Comparison of ENCODE assay signal across 8 cellular contexts in genomic region chr21:37073417-37074194, GRCh38. TPM values are rescaled to one million over a fixed set of nuclear protein-coding genes. Genes with fewer than 3 reads are reported as not detected.
DNase-seq lines count a peak whose midpoint lies in the region; ATAC-seq and TF ChIP-seq lines count a peak whose summit lies in the region.

No MANE protein-coding gene starts in this region.

- peak; percentile 21 for ATAC-seq in HG02623 (IDR thresholded peaks at IDR 0.05; ENCODE audit: unreplicated experiment)
- ATAC-seq in activated CD8-positive, alpha-beta T cell treated with anti-CD3 and anti-CD28 coated beads for 36 hours = peak; percentile 43

- no peaks in the 10 kb centered on the region for H3K36me3 ChIP-seq in endocrine pancreas (ENCODE audit: control insufficient read depth, insufficient read depth, low read length)

- POLR2A ChIA-PET in activated CD8-positive, alpha-beta T cell treated with anti-CD3 and anti-CD28 coated beads for 36 hours (lab: Charles Lee) = no interaction called here

- peaks cover 22% of the 10 kb centered on the region for H3K36me3 Mint-ChIP-seq in activated CD8-positive, alpha-beta T cell treated with anti-CD3 and anti-CD28 coated beads for 36 hours (ENCODE audit: low read depth)

- peak overlapping the region; percentile 96 for H3K4me3 ChIP-seq in endocrine pancreas (ENCODE audit: control insufficient read depth, insufficient read depth, low read length)

- intact Hi-C loops in activated CD8-positive, alpha-beta T cell treated with anti-CD3 and anti-CD28 coated beads for 36 hours (cut with micrococcal nuclease) = loop anchor here (10.0 kb wide), 1 partner anchor 89 kb away; no protein-coding TSS in a partner anchor

- H3K9ac ChIP-seq in endocrine pancreas (ENCODE audit: control insufficient read depth, insufficient read depth, low read length) = peak overlapping the region; percentile 93

- peak; percentile 77 for DNase-seq in DMS53 (lab: John Stamatoyannopoulos, UW)
- no peak for DNase-seq in DMS53 treated with DMSO at 0.1 percent for 48 hours (lab: John Stamatoyannopoulos, UW; ENCODE audit: unreplicated experiment)
- peak; percentile 5 for DNase-seq in NCI-H2081 treated with DMSO at 0.1 percent for 48 hours (lab: John Stamatoyannopoulos, UW)
- DNase-seq in activated CD8-positive, alpha-beta T cell treated with anti-CD3 and anti-CD28 coated beads for 36 hours = peak; percentile 63
- DNase-seq in middle frontal gyrus (ENCODE audit: extremely low spot score, low spot score) = peak; percentile 65
- peak; percentile 56 for DNase-seq in stimulated activated CD8-positive, alpha-beta memory T cell treated with anti-CD3 and anti-CD28 coated beads, Interleukin-4, amount 100 ng/mL, for 24 hours (ENCODE audit: low read depth)

- H3K4me1 ChIP-seq in endocrine pancreas (ENCODE audit: control insufficient read depth, insufficient read depth, low read length) = peaks cover 13% of the 10 kb centered on the region

- H3K4me1 Mint-ChIP-seq in activated CD8-positive, alpha-beta T cell treated with anti-CD3 and anti-CD28 coated beads for 36 hours (ENCODE audit: low read depth) = peaks cover 40% of the 10 kb centered on the region

- CTCF ChIA-PET in activated CD8-positive, alpha-beta T cell treated with anti-CD3 and anti-CD28 coated beads for 36 hours (lab: Charles Lee) = no interaction called here

- peaks cover 2% of the 10 kb centered on the region for H3K9me3 Mint-ChIP-seq in activated CD8-positive, alpha-beta T cell treated with anti-CD3 and anti-CD28 coated beads for 36 hours

- no peaks in the 10 kb centered on the region for H3K27me3 ChIP-seq in endocrine pancreas (ENCODE audit: control insufficient read depth, insufficient read depth, low read length)

- H3K27me3 Mint-ChIP-seq in activated CD8-positive, alpha-beta T cell treated with anti-CD3 and anti-CD28 coated beads for 36 hours = no peaks in the 10 kb centered on the region

- TF ChIP-seq CTCF in activated CD8-positive, alpha-beta T cell treated with anti-CD3 and anti-CD28 coated beads for 36 hours (IDR thresholded peaks at IDR 0.05) = no peak

- peak overlapping the region; percentile 92 for H3K27ac Mint-ChIP-seq in activated CD8-positive, alpha-beta T cell treated with anti-CD3 and anti-CD28 coated beads for 36 hours

- H3K9me3 ChIP-seq in endocrine pancreas (ENCODE audit: control insufficient read depth, low read length) = no peaks in the 10 kb centered on the region

- peak overlapping the region; percentile 94 for H3K4me3 Mint-ChIP-seq in activated CD8-positive, alpha-beta T cell treated with anti-CD3 and anti-CD28 coated beads for 36 hours

RNA-seq across cellular contexts. Expression of gene TTC3, which starts 0.6 kb away (rescaled TPM):
- total RNA-seq in activated CD8-positive, alpha-beta T cell treated with anti-CD3 and anti-CD28 coated beads for 36 hours = 10 to 100 TPM; 70.2 to 74.0 TPM

RNA-seq across cellular contexts. Expression of gene PIGP, which starts 0.7 kb away (rescaled TPM):
- 10 to 100 TPM; 23.4 to 24.3 TPM for total RNA-seq in activated CD8-positive, alpha-beta T cell treated with anti-CD3 and anti-CD28 coated beads for 36 hours
